Comparison of ENCODE assay signal across 11 cellular contexts in the genomic region with DNA sequence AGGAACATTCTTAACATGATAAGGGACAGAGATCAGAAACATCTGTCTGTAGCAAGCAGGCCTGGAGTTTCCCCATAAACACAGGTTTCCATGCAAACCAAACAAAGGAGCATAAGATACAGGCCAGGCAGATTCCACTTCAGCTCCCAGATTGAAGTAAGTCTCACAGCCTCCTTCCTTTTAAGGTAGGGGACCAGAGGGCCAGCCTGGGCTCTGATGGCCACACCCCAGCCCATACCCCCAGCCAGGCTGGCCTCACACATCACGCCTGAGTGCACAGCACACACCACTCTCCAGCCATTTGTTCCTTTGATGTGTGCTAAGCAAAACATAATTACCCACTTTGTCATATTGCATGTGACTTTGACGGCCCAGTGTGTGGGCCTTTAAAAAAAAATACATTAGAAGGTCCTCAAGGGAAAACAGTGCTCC.
DNase-seq lines count a peak whose midpoint lies in the region; ATAC-seq and TF ChIP-seq lines count a peak whose summit lies in the region.
"Had no signal": no experiment of that assay in that cellular context is flagged by ENCODE, and none has a peak within 500 bp of the region (broad histone marks: within the 10 kb centered on the region; RNA-seq: fewer than 3 reads in every experiment).

No MANE protein-coding gene starts in this region.

- peaks cover 5 to 23% (median 9%) of the 10 kb centered on the region in 3 donors for H3K4me1 ChIP-seq in gastroesophageal sphincter

- 21% methylated on average over 2 of the region's 2 CpGs; no CpG with 5 or more reads in 1 of the 2 donors for WGBS in gastroesophageal sphincter (ENCODE audit: low coverage in 1 of 2), 2 donors

- no peak for TF ChIP-seq POLR2A in gastroesophageal sphincter (IDR thresholded peaks at IDR 0.05)

- no peak for TF ChIP-seq CTCF in gastroesophageal sphincter (IDR thresholded peaks at IDR 0.05)

- H3K27ac ChIP-seq in gastroesophageal sphincter = peak overlapping the region; percentile 3 to 75 (median 51)
- H3K27ac ChIP-seq: 22Rv1, RWPE1, thyroid gland had no signal

- H3K9me3 ChIP-seq in gastroesophageal sphincter = no peaks in the 10 kb centered on the region
- H3K9me3 ChIP-seq: thyroid gland had no signal

- DNase-seq in NCI-H1092 treated with DMSO at 0.1 percent for 48 hours (lab: John Stamatoyannopoulos, UW) (peak; percentile 19), NCI-H1092 (lab: John Stamatoyannopoulos, UW) (no peak), NCI-H510A treated with DMSO at 0.1 percent for 48 hours (lab: John Stamatoyannopoulos, UW) (peak; percentile 98), stromal cell of bone marrow (ENCODE audit: low read depth) (peak; percentile 51), UCSD-AML1 (lab: John Stamatoyannopoulos, UW; ENCODE audit: unreplicated experiment) (no peak)
- no peak for DNase-seq in activated CD4-positive, alpha-beta T cell treated with anti-CD3 and anti-CD28 coated beads for 4 hours
- DNase-seq: thyroid gland had no signal

- H3K27me3 ChIP-seq in gastroesophageal sphincter = no peaks in the 10 kb centered on the region
- H3K27me3 ChIP-seq: thyroid gland had no signal

- no peak overlapping the region for H3K4me3 ChIP-seq in gastroesophageal sphincter
- H3K4me3 ChIP-seq: thyroid gland had no signal

- no peaks in the 10 kb centered on the region for H3K36me3 ChIP-seq in gastroesophageal sphincter
- H3K36me3 ChIP-seq: thyroid gland had no signal

- ATAC-seq in gastroesophageal sphincter (peak; percentile 48), HG03457 (IDR thresholded peaks at IDR 0.05; ENCODE audit: unreplicated experiment) (no peak)

- TF ChIP-seq EP300 in gastroesophageal sphincter (IDR thresholded peaks at IDR 0.05) = no peak

Comparison
In these comparisons a context has a peak if more than half of its experiments do, and no peak if none do; other contexts are left out.
1. DNase-seq: peak in NCI-H1092 treated with DMSO at 0.1 percent for 48 hours (single experiment), NCI-H510A treated with DMSO at 0.1 percent for 48 hours (single experiment) and stromal cell of bone marrow (single experiment); none in NCI-H1092 (single experiment), UCSD-AML1 (single experiment) and activated CD4-positive, alpha-beta T cell treated with anti-CD3 and anti-CD28 coated beads for 4 hours (0 of 2).